19 cellular contexts compared by ENCODE assay signal in genomic region chr5:143386725-143387124, GRCh38. TPM values are rescaled to one million over a fixed set of nuclear protein-coding genes. Genes with fewer than 3 reads are reported as not detected.
DNase-seq lines count a peak whose midpoint lies in the region; ATAC-seq, FAIRE-seq and TF ChIP-seq lines count a peak whose summit lies in the region.
"Had no signal": no experiment of that assay in that cellular context is flagged by ENCODE, and none has a peak within 500 bp of the region (broad histone marks: within the 10 kb centered on the region; RNA-seq: fewer than 3 reads in every experiment).

No MANE protein-coding gene starts in this region.

- peak; percentile 60 for DNase-seq in activated CD4-positive, alpha-beta T cell treated with anti-CD3 and anti-CD28 coated beads, Interleukin-2, amount 10 ng/mL, durations not matched to agents 24 days and 14 days
- DNase-seq in activated CD4-positive, alpha-beta T cell treated with anti-CD3 and anti-CD28 coated beads for 48 hours: no peak
- peak; percentile 84 for DNase-seq in MV-4-11 (lab: John Stamatoyannopoulos, UW)
- peak; percentile 87 for DNase-seq in astrocyte of the spinal cord (ENCODE audit: low read depth, low spot score)
- peak; percentile 36 for DNase-seq in small intestine
- DNase-seq in lower leg skin (ENCODE audit: low spot score in 2 of 2): no peak
- no peak for DNase-seq in naive thymus-derived CD4-positive, alpha-beta T cell
- no peak for DNase-seq in foreskin fibroblast
- DNase-seq: cerebellar nuclear complex, DMS53, KBM-7, NCI-H2081, nucleus accumbens, tibial artery, WERI-Rb-1 had no signal

- peak overlapping the region; percentile 9 for H3K4me3 Mint-ChIP-seq in activated CD4-positive, alpha-beta T cell treated with anti-CD3 and anti-CD28 coated beads, Interleukin-2, amount 10 ng/mL, durations not matched to agents 24 days and 14 days
- H3K4me3 Mint-ChIP-seq in naive thymus-derived CD4-positive, alpha-beta T cell: peak overlapping the region in 4 of 10 donors; percentile 5 to 23 (median 18)
- H3K4me3 Mint-ChIP-seq: memory B cell had no signal

- H3K36me3 Mint-ChIP-seq in activated CD4-positive, alpha-beta T cell treated with anti-CD3 and anti-CD28 coated beads, Interleukin-2, amount 10 ng/mL, durations not matched to agents 24 days and 14 days (ENCODE audit: low read depth): peaks cover 66% of the 10 kb centered on the region
- peaks cover 24 to 63% (median 46%) of the 10 kb centered on the region in 5 donors for H3K36me3 Mint-ChIP-seq in naive thymus-derived CD4-positive, alpha-beta T cell

- ATAC-seq in naive thymus-derived CD4-positive, alpha-beta T cell: no peak

- no peaks in the 10 kb centered on the region for H3K27me3 Mint-ChIP-seq in activated CD4-positive, alpha-beta T cell treated with anti-CD3 and anti-CD28 coated beads, Interleukin-2, amount 10 ng/mL, durations not matched to agents 24 days and 14 days
- no peaks in the 10 kb centered on the region for H3K27me3 Mint-ChIP-seq in naive thymus-derived CD4-positive, alpha-beta T cell
- H3K27me3 Mint-ChIP-seq: memory B cell had no signal

- WGBS in small intestine, 3 donors: 63 to 82% (median 64%) methylated on average over 1 of the region's 1 CpG
- WGBS in lower leg skin, 2 donors: 42 to 48% methylated on average over 1 of the region's 1 CpG

- no peak for TF ChIP-seq CTCF in astrocyte of the spinal cord (IDR thresholded peaks at IDR 0.05; ENCODE audit: low read depth, low read length)
- no peak for TF ChIP-seq CTCF in lower leg skin (IDR thresholded peaks at IDR 0.05)
- no peak for TF ChIP-seq CTCF in foreskin fibroblast (IDR thresholded peaks at IDR 0.05; ENCODE audit: low read depth, low read length)

- H3K4me1 ChIP-seq in small intestine (ENCODE audit: control insufficient read depth in 2 of 2, insufficient read depth in 1 of 2, low read depth in 1 of 2, low read length in 1 of 2): peaks cover 0 to 5% of the 10 kb centered on the region in 2 donors
- H3K4me1 ChIP-seq in naive thymus-derived CD4-positive, alpha-beta T cell (ENCODE audit: control insufficient read depth in 2 of 2, insufficient read depth in 2 of 2, low read length in 2 of 2): peaks cover 13 to 17% of the 10 kb centered on the region in 2 donors

- intact Hi-C loops in activated CD4-positive, alpha-beta T cell treated with anti-CD3 and anti-CD28 coated beads, Interleukin-2, amount 10 ng/mL, durations not matched to agents 24 days and 14 days (cut with micrococcal nuclease): no loop called here
- intact Hi-C loops in lower leg skin (cut with DNase I; ENCODE audit: low total_unique reads): no loop called here
- intact Hi-C loops in naive thymus-derived CD4-positive, alpha-beta T cell (cut with micrococcal nuclease): no loop called here

- H3K9me3 Mint-ChIP-seq in activated CD4-positive, alpha-beta T cell treated with anti-CD3 and anti-CD28 coated beads, Interleukin-2, amount 10 ng/mL, durations not matched to agents 24 days and 14 days: peaks cover 25% of the 10 kb centered on the region
- peaks cover 9 to 36% (median 16%) of the 10 kb centered on the region in 11 donors for H3K9me3 Mint-ChIP-seq in naive thymus-derived CD4-positive, alpha-beta T cell

- peaks cover 42% of the 10 kb centered on the region for H3K4me1 Mint-ChIP-seq in activated CD4-positive, alpha-beta T cell treated with anti-CD3 and anti-CD28 coated beads, Interleukin-2, amount 10 ng/mL, durations not matched to agents 24 days and 14 days
- peaks cover 35 to 97% (median 83%) of the 10 kb centered on the region in 7 donors for H3K4me1 Mint-ChIP-seq in naive thymus-derived CD4-positive, alpha-beta T cell

- H3K9me3 ChIP-seq in small intestine (ENCODE audit: control insufficient read depth, low read depth): peaks cover 2% of the 10 kb centered on the region
- H3K9me3 ChIP-seq in naive thymus-derived CD4-positive, alpha-beta T cell (ENCODE audit: control insufficient read depth in 2 of 3, low read length in 3 of 3): peaks cover 0 to 26% (median 10%) of the 10 kb centered on the region in 3 experiments

- no peak overlapping the region for H3K27ac Mint-ChIP-seq in activated CD4-positive, alpha-beta T cell treated with anti-CD3 and anti-CD28 coated beads, Interleukin-2, amount 10 ng/mL, durations not matched to agents 24 days and 14 days
- H3K27ac Mint-ChIP-seq in naive thymus-derived CD4-positive, alpha-beta T cell: peak overlapping the region in 3 of 9 donors; percentile 12 to 70 (median 37)
- H3K27ac Mint-ChIP-seq: activated T-helper 2 cell treated with anti-CD3 and anti-CD28 coated beads, Interferon-gamma antibody, Interleukin-2, Interleukin-4, amounts not matched to agents 10 μg/mL and 5 μg/mL and 100 μg/mL, durations not matched to agents 14 hours and 24 hours and 36 hours; memory B cell had no signal

- FAIRE-seq in small intestine (lab: Jason Lieb, UNC): no peak

- CTCF ChIA-PET in naive thymus-derived CD4-positive, alpha-beta T cell (lab: Charles Lee): interaction anchor here (0.6 kb wide), 1 partner anchor 21 kb away, joined by 4 read pairs; no protein-coding TSS in a partner anchor

- POLR2A ChIA-PET in naive thymus-derived CD4-positive, alpha-beta T cell (lab: Charles Lee): interaction anchor here (0.5 kb wide), 1 partner anchor 438 kb away, joined by 4 read pairs; no protein-coding TSS in a partner anchor

- in situ Hi-C loops in astrocyte of the spinal cord (cut with HindIII; ENCODE audit: low sequenced_read_pairs): no loop called here

- peaks cover 0 to 3% of the 10 kb centered on the region in 2 donors for H3K36me3 ChIP-seq in small intestine (ENCODE audit: control insufficient read depth in 2 of 2, insufficient read depth in 2 of 2, low read length in 2 of 2)
- peaks cover 0 to 20% (median 0%) of the 10 kb centered on the region in 3 experiments for H3K36me3 ChIP-seq in naive thymus-derived CD4-positive, alpha-beta T cell (ENCODE audit: control insufficient read depth in 2 of 3, insufficient read depth in 3 of 3, low read length in 3 of 3)
- H3K36me3 ChIP-seq: WERI-Rb-1 had no signal

- no peak overlapping the region for H3K4me3 ChIP-seq in astrocyte of the spinal cord (ENCODE audit: low read depth, low read length)
- H3K4me3 ChIP-seq in small intestine (ENCODE audit: low read depth in 1 of 2, low read length in 2 of 2): no peak overlapping the region
- H3K4me3 ChIP-seq in lower leg skin (ENCODE audit: low read depth, poor library complexity, severe bottlenecking): no peak overlapping the region
- no peak overlapping the region for H3K4me3 ChIP-seq in naive thymus-derived CD4-positive, alpha-beta T cell (ENCODE audit: low read length)
- no peak overlapping the region for H3K4me3 ChIP-seq in foreskin fibroblast (ENCODE audit: low read depth in 1 of 2, low read length in 2 of 2)
- H3K4me3 ChIP-seq: SK-N-MC, skin epidermis, tibial artery had no signal

- H3K27me3 ChIP-seq in small intestine (ENCODE audit: control insufficient read depth in 2 of 2, insufficient read depth in 2 of 2, low read length in 2 of 2): no peaks in the 10 kb centered on the region
- no peaks in the 10 kb centered on the region for H3K27me3 ChIP-seq in naive thymus-derived CD4-positive, alpha-beta T cell (ENCODE audit: control insufficient read depth in 2 of 2, insufficient read depth in 2 of 2, low read length in 2 of 2)
- H3K27me3 ChIP-seq: tibial artery had no signal

- no peak overlapping the region for H3K27ac ChIP-seq in small intestine (ENCODE audit: low read depth in 1 of 2, low read length in 1 of 2)
- no peak overlapping the region for H3K27ac ChIP-seq in naive thymus-derived CD4-positive, alpha-beta T cell (ENCODE audit: low read depth, low read length)
- H3K27ac ChIP-seq: SK-N-MC, skin epidermis, tibial artery, WERI-Rb-1 had no signal

- no peak for TF ChIP-seq POLR2A in lower leg skin (IDR thresholded peaks at IDR 0.05)

RNA-seq across cellular contexts. Expression of gene NR3C1, which starts 16.8 kb away (rescaled TPM):
- total RNA-seq in activated CD4-positive, alpha-beta T cell treated with anti-CD3 and anti-CD28 coated beads, Interleukin-2, amount 10 ng/mL, durations not matched to agents 24 days and 14 days: 62.2 and 64.7 TPM in 2 replicates
- polyA plus RNA-seq in small intestine: 10 to 100 TPM; 13.7 to 17.3 (median 16.3) TPM
- total RNA-seq in lower leg skin: 10 to 100 TPM; 40.4 to 55.0 (median 45.2) TPM
- 100 to 1,000 TPM in 3 of 5 experiments, 10 to 100 TPM in 2; 68.0 to 140 (median 121) TPM for total RNA-seq in naive thymus-derived CD4-positive, alpha-beta T cell
- 10 to 100 TPM; 86.1 to 90.2 TPM for polyA plus RNA-seq in naive thymus-derived CD4-positive, alpha-beta T cell

Comparison
In these comparisons a context has a peak if more than half of its experiments do, and no peak if none do; other contexts are left out.
1. DNase-seq: peak in activated CD4-positive, alpha-beta T cell treated with anti-CD3 and anti-CD28 coated beads, Interleukin-2, amount 10 ng/mL, durations not matched to agents 24 days and 14 days (single experiment), MV-4-11 (single experiment), astrocyte of the spinal cord (single experiment) and small intestine (single experiment); none in activated CD4-positive, alpha-beta T cell treated with anti-CD3 and anti-CD28 coated beads for 48 hours (single experiment), lower leg skin (0 of 2), naive thymus-derived CD4-positive, alpha-beta T cell (0 of 9) and foreskin fibroblast (0 of 2).